Comparison of ENCODE assay signal across 6 cellular contexts in genomic region chr17:18521100-18521499, GRCh38. TPM values are rescaled to one million over a fixed set of nuclear protein-coding genes. Genes with fewer than 3 reads are reported as not detected.
"Had no signal": no experiment of that assay in that cellular context is flagged by ENCODE, and none has a peak within 500 bp of the region (broad histone marks: within the 10 kb centered on the region; RNA-seq: fewer than 3 reads in every experiment).

No MANE protein-coding gene starts in this region.

RNA-seq across cellular contexts. Expression of gene LGALS9C, which starts 44.5 kb away (rescaled TPM):
- total RNA-seq: GM23338, H1, H9, HepG2, HT1080 had no signal
- polyA plus RNA-seq: GM23338, HepG2, IgD-negative memory B cell had no signal
